8 cellular contexts compared by ENCODE assay signal in genomic region chr11:126352934-126353801, GRCh38. TPM values are rescaled to one million over a fixed set of nuclear protein-coding genes. Genes with fewer than 3 reads are reported as not detected.
DNase-seq lines count a peak whose midpoint lies in the region; ATAC-seq, FAIRE-seq and TF ChIP-seq lines count a peak whose summit lies in the region.

No MANE protein-coding gene starts in this region.

- H3K9ac ChIP-seq in OCI-LY1 (ENCODE audit: low read length), result peak overlapping the region; percentile 13; the same call in 1 of the 2 replicates

- H3K36me3 ChIP-seq in OCI-LY1 (ENCODE audit: insufficient read depth, low read length), result peaks cover 4% of the 10 kb centered on the region; the same call in 1 of the 2 replicates
- H3K36me3 ChIP-seq in bronchial epithelial cell (ENCODE audit: control insufficient read depth, insufficient read depth, low read length), result peaks cover 2% of the 10 kb centered on the region

- H3K4me2 ChIP-seq in OCI-LY1 (ENCODE audit: low read length), result peak overlapping the region; percentile 52

- peak overlapping the region; percentile 46 for H3K27ac ChIP-seq in OCI-LY1 (ENCODE audit: low read depth, low read length, poor library complexity, severe bottlenecking)

- no peaks in the 10 kb centered on the region for H3K79me2 ChIP-seq in OCI-LY1 (ENCODE audit: insufficient read depth, low read length)

- no peak for FAIRE-seq in bronchial epithelial cell (lab: Jason Lieb, UNC)

- H3K27me3 ChIP-seq in OCI-LY1 (ENCODE audit: insufficient read depth, low read length) (no peaks in the 10 kb centered on the region), bronchial epithelial cell (ENCODE audit: control insufficient read depth, insufficient read depth, low read length) (no peaks in the 10 kb centered on the region)

- peak; percentile 61 to 73 for ATAC-seq in activated CD4-positive, CD25-positive, alpha-beta regulatory T cell treated with anti-CD3 and anti-CD28 coated beads, Interleukin-2, amount 50 U/mL, for 24 hours

- H3K4me3 ChIP-seq in OCI-LY1 (ENCODE audit: low read depth, low read length, poor library complexity, severe bottlenecking) (peak overlapping the region; percentile 31), bronchial epithelial cell (ENCODE audit: low read depth, low read length) (no peak overlapping the region), skeletal muscle cell (ENCODE audit: low read depth, low read length) (no peak overlapping the region)

- no peaks in the 10 kb centered on the region for H3F3A ChIP-seq in OCI-LY1 (ENCODE audit: insufficient read depth, low read length)

- H3K4me1 ChIP-seq in OCI-LY1 (ENCODE audit: insufficient read depth, low read length, severe bottlenecking), result peaks cover 26% of the 10 kb centered on the region

- H2AFZ ChIP-seq in OCI-LY1 (ENCODE audit: low read length), result no peak overlapping the region

- no peaks in the 10 kb centered on the region for H3K9me2 ChIP-seq in OCI-LY1 (ENCODE audit: low read depth, low read length)

- no peak for DNase-seq in activated CD4-positive, CD25-positive, alpha-beta regulatory T cell (lab: John Stamatoyannopoulos, UW)
- DNase-seq in bronchial epithelial cell (ENCODE audit: low read depth) (peak; percentile 83), skeletal muscle cell (ENCODE audit: low read depth) (peak; percentile 44), NCI-H146 (lab: John Stamatoyannopoulos, UW) (no peak), NCI-H2081 (lab: John Stamatoyannopoulos, UW) (no peak), SK-N-DZ (ENCODE audit: low spot score) (no peak)

- TF ChIP-seq CTCF in OCI-LY1 (IDR thresholded peaks at IDR 0.05; ENCODE audit: low read length), result no peak
- TF ChIP-seq CTCF in bronchial epithelial cell (IDR thresholded peaks at IDR 0.05; ENCODE audit: insufficient read depth, low read length, severe bottlenecking), result no peak

- H4K20me1 ChIP-seq in OCI-LY1 (ENCODE audit: insufficient read depth, low read length), result no peaks in the 10 kb centered on the region

- no peaks in the 10 kb centered on the region for H3K9me3 ChIP-seq in OCI-LY1 (ENCODE audit: low read length)

RNA-seq across cellular contexts. Expression of gene ST3GAL4, which starts 2.3 kb away (rescaled TPM):
- 10.9 and 12.4 TPM in 2 replicates for total RNA-seq in bronchial epithelial cell
- polyA plus RNA-seq in SK-N-DZ (2014; cell fraction: cytosol; rRNA removed), result 10.9 and 11.7 TPM in 2 replicates
- polyA plus RNA-seq in SK-N-DZ (2014; cell fraction: nucleus; rRNA removed), result 12.8 and 13.0 TPM in 2 replicates

RNA-seq across cellular contexts. Expression of gene DCPS, which starts 49.3 kb away (rescaled TPM):
- total RNA-seq in bronchial epithelial cell, result 9.5 and 11.6 TPM in 2 replicates
- 13.7 and 17.4 TPM in 2 replicates for polyA plus RNA-seq in SK-N-DZ (2014; cell fraction: cytosol; rRNA removed)
- 6.0 and 10.6 TPM in 2 replicates for polyA plus RNA-seq in SK-N-DZ (2014; cell fraction: nucleus; rRNA removed)

Comparison
In these comparisons a context has a peak if more than half of its experiments do, and no peak if none do; other contexts are left out.
1. DNase-seq: peak in bronchial epithelial cell (single experiment) and skeletal muscle cell (single experiment); none in activated CD4-positive, CD25-positive, alpha-beta regulatory T cell (0 of 4), NCI-H146 (single experiment), NCI-H2081 (0 of 2) and SK-N-DZ (single experiment).